Comparison of ENCODE assay signal across 8 cellular contexts in the genomic region with DNA sequence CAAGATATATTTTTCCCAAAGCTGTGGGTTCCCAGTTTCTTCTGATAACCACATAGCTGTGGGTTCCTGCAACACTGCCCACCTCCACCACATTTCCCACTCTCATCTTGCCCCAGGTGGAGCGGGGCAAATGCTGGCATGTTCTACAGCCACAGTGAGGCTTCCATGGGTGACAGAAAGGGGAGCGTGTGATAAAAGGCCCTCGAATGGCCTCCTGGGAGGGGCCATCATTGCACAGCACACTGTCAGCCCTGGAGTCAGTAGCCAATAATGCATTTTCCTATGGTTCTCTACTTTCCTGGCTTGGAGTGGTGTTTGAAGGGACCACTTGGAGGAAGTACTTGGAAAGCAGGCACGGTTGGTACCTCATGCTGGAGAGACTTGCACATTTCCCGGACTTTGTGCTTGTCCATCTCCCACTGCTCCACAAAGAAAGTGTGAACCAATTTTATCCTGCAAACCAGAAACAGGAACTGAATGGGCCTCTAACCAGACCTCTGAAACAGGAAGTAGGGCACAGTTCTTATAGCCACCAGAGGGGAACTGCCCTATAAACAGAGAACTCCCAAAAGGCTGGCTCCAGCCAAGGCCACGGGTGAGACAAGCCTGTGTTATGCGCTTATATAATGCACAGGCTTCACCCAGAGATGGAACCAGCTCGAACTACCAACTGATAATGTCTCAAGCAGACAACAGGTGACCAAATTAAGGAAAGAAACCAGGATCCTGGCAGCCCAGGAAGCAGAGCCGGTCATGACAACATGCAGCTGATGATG. TPM values are rescaled to one million over a fixed set of nuclear protein-coding genes. Genes with fewer than 3 reads are reported as not detected.
A peak's percentile ranks its signal among the peaks of the same experiment; 100 is the strongest.
DNase-seq lines count a peak whose midpoint lies in the region; ATAC-seq and TF ChIP-seq lines count a peak whose summit lies in the region.

No MANE protein-coding gene starts in this region.

- intact Hi-C loops in colonic mucosa (cut with DNase I) (no loop called here), stomach (cut with DNase I; ENCODE audit: low total_unique reads) (no loop called here), breast epithelium (cut with DNase I; ENCODE audit: low total_unique reads) (no loop called here)

- H3K36me3 ChIP-seq in colonic mucosa: no peaks in the 10 kb centered on the region
- peaks cover 0 to 4% (median 0%) of the 10 kb centered on the region in 4 donors for H3K36me3 ChIP-seq in stomach
- H3K36me3 ChIP-seq in breast epithelium: no peaks in the 10 kb centered on the region

- in situ Hi-C loops in ACHN (cut with HindIII; ENCODE audit: low pct_ligation_motif_present, low pct_unique_long_range_greater_than_20kb, low sequenced_read_pairs): no loop called here

- no peak overlapping the region for H3K9ac ChIP-seq in colonic mucosa (ENCODE audit: low read depth in 2 of 2, low read length in 2 of 2)

- peak; percentile 68 for ATAC-seq in GM21576 (IDR thresholded peaks at IDR 0.05; ENCODE audit: unreplicated experiment)

- H3K27me3 ChIP-seq in colonic mucosa: no peaks in the 10 kb centered on the region
- H3K27me3 ChIP-seq in stomach: no peaks in the 10 kb centered on the region
- no peaks in the 10 kb centered on the region for H3K27me3 ChIP-seq in breast epithelium

- TF ChIP-seq EP300 in stomach (IDR thresholded peaks at IDR 0.05): no peak

- WGBS in stomach, 5 donors: 66 to 71% (median 69%) methylated on average over 9 of the region's 9 CpGs

- H3K4me1 ChIP-seq in colonic mucosa (peaks cover 11% of the 10 kb centered on the region), stomach (peaks cover 44 to 99% (median 75%) of the 10 kb centered on the region in 4 donors), breast epithelium (peaks cover 0 to 7% of the 10 kb centered on the region in 2 donors)

- H3K4me3 ChIP-seq in colonic mucosa (no peak overlapping the region), stomach (peak overlapping the region in 2 of 4 donors; percentile 20 to 29), breast epithelium (no peak overlapping the region)

- TF ChIP-seq POLR2A in stomach (IDR thresholded peaks at IDR 0.05) (no peak), breast epithelium (IDR thresholded peaks at IDR 0.05) (no peak)

- DNase-seq in Kasumi-1 (lab: John Stamatoyannopoulos, UW) (peak; percentile 97 to 98), colonic mucosa (peak; percentile 54), stomach (no peak), ACHN (no peak), NCI-H2081 treated with DMSO at 0.1 percent for 48 hours (lab: John Stamatoyannopoulos, UW) (no peak), breast epithelium (ENCODE audit: low spot score in 2 of 2) (no peak)

- TF ChIP-seq CTCF in GM12874 (IDR thresholded peaks at IDR 0.05; ENCODE audit: insufficient read depth, low read depth, low read length) (peak; percentile 24; the same call in 1 of the 2 replicates), colonic mucosa (IDR thresholded peaks at IDR 0.05) (no peak), stomach (IDR thresholded peaks at IDR 0.05) (no peak), breast epithelium (IDR thresholded peaks at IDR 0.05) (no peak)

- peak overlapping the region; percentile 56 for H3K27ac ChIP-seq in colonic mucosa
- peak overlapping the region; percentile 9 to 96 (median 72) for H3K27ac ChIP-seq in stomach
- peak overlapping the region in 1 of 2 donors; percentile 4 for H3K27ac ChIP-seq in breast epithelium

- H3K9me3 ChIP-seq in colonic mucosa (no peaks in the 10 kb centered on the region), stomach (no peaks in the 10 kb centered on the region), breast epithelium (no peaks in the 10 kb centered on the region)

RNA-seq across cellular contexts. Expression of gene MAP3K5, which starts 8.6 kb away (rescaled TPM):
- 10 to 100 TPM; 15.3 to 17.1 TPM for total RNA-seq in colonic mucosa
- 10 to 100 TPM; 23.2 to 40.3 (median 24.5) TPM for total RNA-seq in stomach
- 10 to 100 TPM in 2 of 3 donors, 1 to 10 TPM in 1; 4.9 to 12.5 (median 12.4) TPM for polyA plus RNA-seq in stomach
- total RNA-seq in breast epithelium: 10 to 100 TPM; 18.6 to 40.0 (median 33.2) TPM

RNA-seq across cellular contexts. Expression of gene PEX7, which starts 38.7 kb away (rescaled TPM):
- 10 to 100 TPM; 11.3 to 12.7 TPM for total RNA-seq in colonic mucosa
- total RNA-seq in stomach: 10 to 100 TPM in 3 of 5 donors, 1 to 10 TPM in 1, not detected in 1; 2.7 to 38.5 (median 18.1) TPM
- 10 to 100 TPM in 2 of 3 donors, 1 to 10 TPM in 1; 7.3 to 21.5 (median 14.6) TPM for polyA plus RNA-seq in stomach
- total RNA-seq in breast epithelium: 10 to 100 TPM in 2 of 3 donors, 1 to 10 TPM in 1; 8.2 to 20.0 (median 19.3) TPM

Comparison
In these comparisons a context has a peak if more than half of its experiments do, and no peak if none do; other contexts are left out.
1. DNase-seq: peak in Kasumi-1 (2 of 2) and colonic mucosa (single experiment); none in stomach (single experiment), ACHN (single experiment), NCI-H2081 treated with DMSO at 0.1 percent for 48 hours (single experiment) and breast epithelium (0 of 2).